ENCODE assay signal across 8 cellular contexts in genomic region chr12:98516184-98516873, GRCh38. TPM values are rescaled to one million over a fixed set of nuclear protein-coding genes. Genes with fewer than 3 reads are reported as not detected.
DNase-seq lines count a peak whose midpoint lies in the region; ATAC-seq and TF ChIP-seq lines count a peak whose summit lies in the region.

No MANE protein-coding gene starts in this region.

- no peak overlapping the region for H3K14ac ChIP-seq in IMR-90 (replicated peaks; ENCODE audit: low read depth, low read length)

- peak overlapping the region; percentile 97 for H2AK9ac ChIP-seq in IMR-90 (replicated peaks; ENCODE audit: low read depth, low read length, poor library complexity)

- no peak overlapping the region for H2BK15ac ChIP-seq in IMR-90 (ENCODE audit: low read depth, low read length)

- H4K91ac ChIP-seq in IMR-90 (ENCODE audit: insufficient read depth, low read depth, low read length), result peak overlapping the region; percentile 20; the same call in 1 of the 2 replicates

- CTCF ChIA-PET in IMR-90 (lab: Yijun Ruan, JAX), result interaction anchor here (1.6 to 2.3 kb wide), 3 partner anchors 16 to 91 kb away, joined by 6 to 7 read pairs (median 6); no protein-coding TSS in a partner anchor

- intact Hi-C loops in IMR-90 (cut with micrococcal nuclease), result loop anchor here (1.0 to 10.0 kb wide), 4 partner anchors 25 to 128 kb away; partner anchors contain the start of genes APAF1, IKBIP and SLC25A3

- no peak overlapping the region; the same call in 1 of the 2 replicates for H3K23ac ChIP-seq in IMR-90 (ENCODE audit: low read depth, low read length)

- H2AK5ac ChIP-seq in IMR-90 (ENCODE audit: low read depth, low read length), result no peak overlapping the region

- H3K9me3 ChIP-seq in IMR-90 (ENCODE audit: control insufficient read depth, insufficient read depth, low read length) (no peaks in the 10 kb centered on the region), OCI-LY3 (ENCODE audit: insufficient read depth, low read length) (no peaks in the 10 kb centered on the region), esophagus (ENCODE audit: control insufficient read depth in 2 of 2, insufficient read depth in 1 of 2, low read depth in 1 of 2, low read length in 1 of 2) (no peaks in the 10 kb centered on the region), muscle layer of duodenum (ENCODE audit: control insufficient read depth in 1 of 2, low read length in 2 of 2) (no peaks in the 10 kb centered on the region)

- peak overlapping the region; percentile 25 to 35; a peak in 2 of 4 replicates for H4K8ac ChIP-seq in IMR-90 (ENCODE audit: low read depth in 2 of 2, low read length in 2 of 2)

- H3K4me2 ChIP-seq in IMR-90 (ENCODE audit: low read depth, low read length) (peak overlapping the region; percentile 86), OCI-LY3 (ENCODE audit: low read length) (peak overlapping the region; percentile 86)

- no TSS peak for BruUV-seq in IMR-90 (replicated peaks; lab: Mats Ljungman, UMichigan)

- POLR2A ChIA-PET in IMR-90 (lab: Charles Lee; ENCODE audit: unreplicated experiment), result no interaction called here

- peak overlapping the region; percentile 84; the same call in 1 of the 2 replicates for H3K27ac ChIP-seq in IMR-90 (ENCODE audit: insufficient read depth, low read length)
- H3K27ac ChIP-seq in OCI-LY3 (ENCODE audit: low read length), result peak overlapping the region; percentile 99
- peak overlapping the region; percentile 98 to 99 for H3K27ac ChIP-seq in esophagus (ENCODE audit: low read depth in 2 of 2, low read length in 1 of 2)
- H3K27ac ChIP-seq in muscle layer of duodenum (ENCODE audit: low read length), result peak overlapping the region; percentile 99

- H2BK120ac ChIP-seq in IMR-90 (ENCODE audit: low read depth, low read length), result no peak overlapping the region

- in situ Hi-C loops in IMR-90 (cut with MboI; ENCODE audit: low sequenced_read_pairs), result loop anchor here (10.0 kb wide), 1 partner anchor 92 kb away; no protein-coding TSS in a partner anchor

- H3K9ac ChIP-seq in IMR-90 (ENCODE audit: low read depth, low read length) (peak overlapping the region; percentile 74; the same call in 1 of the 2 replicates), OCI-LY3 (ENCODE audit: low read length) (peak overlapping the region; percentile 100)

- dilution Hi-C loops in IMR-90 (cut with HindIII; ENCODE audit: low sequenced_read_pairs, unreplicated experiment), result no loop called here

- no peak overlapping the region for H4K5ac ChIP-seq in IMR-90 (ENCODE audit: low read depth, low read length)

- H3K36me3 ChIP-seq in IMR-90 (ENCODE audit: control insufficient read depth, insufficient read depth, low read length) (no peaks in the 10 kb centered on the region), OCI-LY3 (replicated peaks; ENCODE audit: low read depth, low read length) (peaks cover 32% of the 10 kb centered on the region), esophagus (ENCODE audit: control insufficient read depth in 2 of 2, insufficient read depth in 2 of 2, low read length in 1 of 2) (no peaks in the 10 kb centered on the region), muscle layer of duodenum (ENCODE audit: control insufficient read depth in 1 of 2, insufficient read depth in 2 of 2, low read length in 2 of 2) (no peaks in the 10 kb centered on the region)

- H3K4me1 ChIP-seq in IMR-90 (ENCODE audit: control insufficient read depth, insufficient read depth, low read length), result no peaks in the 10 kb centered on the region
- peaks cover 38% of the 10 kb centered on the region for H3K4me1 ChIP-seq in OCI-LY3 (ENCODE audit: low read length)
- no peaks in the 10 kb centered on the region for H3K4me1 ChIP-seq in esophagus (ENCODE audit: control insufficient read depth in 2 of 2, insufficient read depth in 2 of 2, low read length in 1 of 2)
- H3K4me1 ChIP-seq in muscle layer of duodenum (ENCODE audit: control insufficient read depth in 1 of 2, insufficient read depth in 2 of 2, low read length in 2 of 2), result peaks cover 0 to 22% of the 10 kb centered on the region in 2 donors

- DNase-seq in DMS114 treated with DMSO at 0.1 percent for 48 hours (lab: John Stamatoyannopoulos, UW; ENCODE audit: unreplicated experiment) (peak; percentile 83), IMR-90 (peak; percentile 81), activated T-cell treated with anti-CD3 and anti-CD28 coated beads for 4 hours (peak; percentile 66)
- peak; percentile 74 for DNase-seq in stimulated activated CD8-positive, alpha-beta memory T cell treated with anti-CD3 and anti-CD28 coated beads, Interleukin-7, amount 100 ng/mL, for 4 hours (ENCODE audit: low read depth in 2 of 2)

- peaks cover 83% of the 10 kb centered on the region for H3K79me2 ChIP-seq in OCI-LY3 (ENCODE audit: low read length)

- ATAC-seq in GM21526 (IDR thresholded peaks at IDR 0.05; ENCODE audit: low FRiP score, unreplicated experiment), result peak; percentile 58
- peak; percentile 49 for ATAC-seq in IMR-90 (ENCODE audit: low read depth)

- H4K20me1 ChIP-seq in IMR-90 (ENCODE audit: insufficient read depth, low read length), result peaks cover 7% of the 10 kb centered on the region
- H4K20me1 ChIP-seq in OCI-LY3 (ENCODE audit: insufficient read depth, low read length), result peaks cover 36% of the 10 kb centered on the region

- H3K18ac ChIP-seq in IMR-90 (ENCODE audit: low read depth, low read length), result no peak overlapping the region

- H3K56ac ChIP-seq in IMR-90 (ENCODE audit: extremely low read depth, insufficient read depth, low read length), result peak overlapping the region; percentile 89; the same call in 1 of the 2 replicates

- H3K4me3 ChIP-seq in IMR-90 (ENCODE audit: insufficient read depth, low read depth, low read length), result peak overlapping the region; percentile 93
- H3K4me3 ChIP-seq in OCI-LY3 (ENCODE audit: low read length), result peak overlapping the region; percentile 98
- H3K4me3 ChIP-seq in esophagus (ENCODE audit: low read depth in 1 of 2, low read length in 2 of 2), result peak overlapping the region; percentile 85 to 95
- peak overlapping the region; percentile 95 to 100 for H3K4me3 ChIP-seq in muscle layer of duodenum (ENCODE audit: low read depth in 1 of 2, low read length in 2 of 2)

- H2AFZ ChIP-seq in IMR-90 (replicated peaks; ENCODE audit: low read length, poor library complexity), result peak overlapping the region; percentile 97
- no peak overlapping the region for H2AFZ ChIP-seq in OCI-LY3 (ENCODE audit: low read depth, low read length)

- H3K4ac ChIP-seq in IMR-90 (ENCODE audit: low read depth, low read length), result peak overlapping the region; percentile 58

- TF ChIP-seq CTCF in IMR-90 (conservative IDR thresholded peaks at IDR 0.05; ENCODE audit: low read depth, low read length), result peak; percentile 82
- TF ChIP-seq CTCF in OCI-LY3 (IDR thresholded peaks at IDR 0.05; ENCODE audit: low read depth, low read length), result peak; percentile 69

- 0% methylated on average over 6 of the region's 52 CpGs; no CpG with 5 or more reads in 1 of the 2 experiments for WGBS in IMR-90 (ENCODE audit: extremely low coverage in 2 of 2, insufficient read length in 1 of 2), 2 experiments
- 0 to 1% methylated on average over 49 to 52 of the region's 52 CpGs for WGBS in esophagus, 2 donors

- peaks cover 15 to 18% of the 10 kb centered on the region in 2 experiments for H3K79me1 ChIP-seq in IMR-90 (ENCODE audit: low read depth in 1 of 2, low read length in 2 of 2)

- no peaks in the 10 kb centered on the region for H3K27me3 ChIP-seq in IMR-90 (ENCODE audit: control insufficient read depth, insufficient read depth, low read length)
- no peaks in the 10 kb centered on the region for H3K27me3 ChIP-seq in OCI-LY3 (ENCODE audit: low read depth, low read length)
- no peaks in the 10 kb centered on the region for H3K27me3 ChIP-seq in esophagus (ENCODE audit: control insufficient read depth in 1 of 2, insufficient read depth in 2 of 2, low read length in 2 of 2)
- H3K27me3 ChIP-seq in muscle layer of duodenum (ENCODE audit: low read depth, low read length), result no peaks in the 10 kb centered on the region

- H2BK5ac ChIP-seq in IMR-90 (ENCODE audit: low read depth, low read length, poor library complexity, severe bottlenecking), result peak overlapping the region; percentile 22

- TF ChIP-seq POLR2A in IMR-90 (IDR thresholded peaks at IDR 0.05; ENCODE audit: low read depth, low read length), result peak; percentile 36; the same call in 1 of the 2 replicates

- H3K9me1 ChIP-seq in IMR-90 (ENCODE audit: insufficient read depth, low read length), result peaks cover 2% of the 10 kb centered on the region; the same call in 1 of the 2 replicates

- peak; percentile 80 for TF ChIP-seq RAD21 in IMR-90 (IDR thresholded peaks at IDR 0.05; ENCODE audit: low read length)

- no peak overlapping the region for H2BK20ac ChIP-seq in IMR-90 (ENCODE audit: low read depth, low read length)

TF ChIP-seq in IMR-90, 13 proteins besides CTCF, POLR2A, EP300 and RAD21:
- TF ChIP-seq, protein P1, sequence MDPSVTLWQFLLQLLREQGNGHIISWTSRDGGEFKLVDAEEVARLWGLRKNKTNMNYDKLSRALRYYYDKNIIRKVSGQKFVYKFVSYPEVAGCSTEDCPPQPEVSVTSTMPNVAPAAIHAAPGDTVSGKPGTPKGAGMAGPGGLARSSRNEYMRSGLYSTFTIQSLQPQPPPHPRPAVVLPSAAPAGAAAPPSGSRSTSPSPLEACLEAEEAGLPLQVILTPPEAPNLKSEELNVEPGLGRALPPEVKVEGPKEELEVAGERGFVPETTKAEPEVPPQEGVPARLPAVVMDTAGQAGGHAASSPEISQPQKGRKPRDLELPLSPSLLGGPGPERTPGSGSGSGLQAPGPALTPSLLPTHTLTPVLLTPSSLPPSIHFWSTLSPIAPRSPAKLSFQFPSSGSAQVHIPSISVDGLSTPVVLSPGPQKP (IDR thresholded peaks at IDR 0.05; ENCODE audit: borderline replicate concordance, low read depth, low read length), result no peak
- TF ChIP-seq RFX5 (IDR thresholded peaks at IDR 0.05; ENCODE audit: low read depth, low read length) (peak; percentile 48; the same call in 1 of the 2 replicates), SMC3 (IDR thresholded peaks at IDR 0.05; ENCODE audit: low read depth, low read length) (peak; percentile 64)

RNA-seq across cellular contexts. Expression of gene TMPO, which starts 0.9 kb away (rescaled TPM):
- total RNA-seq in IMR-90 (2012; rRNA removed), result 62.0 and 102 TPM in 2 replicates
- polyA plus RNA-seq in IMR-90 (2012; rRNA removed) (27.5 and 30.0 TPM in 2 replicates), esophagus (10 to 100 TPM; 29.1 to 34.5 TPM)
- 9.5 and 14.4 TPM in 2 replicates for polyA plus RNA-seq in IMR-90 (2012; cell fraction: cytosol; rRNA removed)
- polyA plus RNA-seq in IMR-90 (2012; cell fraction: nucleus; rRNA removed; ENCODE audit: low replicate concordance), result 8.7 and 17.1 TPM in 2 replicates

Comparison
In these comparisons a context has a peak if more than half of its experiments do, and no peak if none do; other contexts are left out.
1. Peak in every context shown above with its lines: DNase-seq, ATAC-seq, H3K4me3 ChIP-seq and H3K27ac ChIP-seq.